Comparison of ENCODE assay signal across 16 cellular contexts in genomic region chr14:96215845-96216244, GRCh38. TPM values are rescaled to one million over a fixed set of nuclear protein-coding genes. Genes with fewer than 3 reads are reported as not detected.
"Had no signal": no experiment of that assay in that cellular context is flagged by ENCODE, and none has a peak within 500 bp of the region (broad histone marks: within the 10 kb centered on the region; RNA-seq: fewer than 3 reads in every experiment).

No MANE protein-coding gene starts in this region.

- H3K4me3 Mint-ChIP-seq: activated CD4-positive, alpha-beta memory T cell treated with anti-CD3 and anti-CD28 coated beads, Interleukin-2, amount 10 ng/mL, durations not matched to agents 7 days and 5 days; central memory CD8-positive, alpha-beta T cell; endodermal cell; neural crest cell had no signal

- DNase-seq: activated CD4-positive, alpha-beta memory T cell treated with anti-CD3 and anti-CD28 coated beads, Interleukin-2, amount 10 ng/mL, durations not matched to agents 7 days and 5 days; activated CD4-positive, CD25-positive, alpha-beta regulatory T cell treated with anti-CD3 and anti-CD28 coated beads, Interleukin-2, amount 50 U/mL, for 72 hours; activated CD8-positive, alpha-beta memory T cell treated with anti-CD3 and anti-CD28 coated beads, Interleukin-2, amount 50 U/mL, for 4 hours; dermis blood vessel endothelial cell; endodermal cell; heart right ventricle; kidney; ovary; sigmoid colon; stimulated activated CD4-positive, alpha-beta T cell treated with anti-CD3 and anti-CD28 coated beads, Interleukin-12 subunit alpha, Interleukin-12 subunit beta, amount 100 ng/mL, for 4 hours; stimulated activated naive CD4-positive, alpha-beta T cell treated with Interleukin-2 at 50 U/mL for 16 hours; upper lobe of left lung had no signal

- H3K27ac Mint-ChIP-seq: activated CD4-positive, alpha-beta memory T cell treated with anti-CD3 and anti-CD28 coated beads, Interleukin-2, amount 10 ng/mL, durations not matched to agents 7 days and 5 days; endodermal cell had no signal

- H3K9me3 Mint-ChIP-seq: neural crest cell had no signal

- H3K27ac ChIP-seq: ascending aorta, heart right ventricle, ovary, upper lobe of left lung had no signal

- H3K27me3 Mint-ChIP-seq: activated CD4-positive, alpha-beta memory T cell treated with anti-CD3 and anti-CD28 coated beads, Interleukin-2, amount 10 ng/mL, durations not matched to agents 7 days and 5 days had no signal

- H3K4me1 Mint-ChIP-seq: activated CD4-positive, alpha-beta memory T cell treated with anti-CD3 and anti-CD28 coated beads, Interleukin-2, amount 10 ng/mL, durations not matched to agents 7 days and 5 days; central memory CD8-positive, alpha-beta T cell; neural crest cell had no signal

RNA-seq across cellular contexts. Expression of gene BDKRB2, which starts 11.2 kb away (rescaled TPM):
- total RNA-seq: activated CD4-positive, alpha-beta memory T cell treated with anti-CD3 and anti-CD28 coated beads, Interleukin-2, amount 10 ng/mL, durations not matched to agents 7 days and 5 days had no signal

RNA-seq across cellular contexts. Expression of gene BDKRB1, which starts 40.2 kb away (rescaled TPM):
- total RNA-seq: activated CD4-positive, alpha-beta memory T cell treated with anti-CD3 and anti-CD28 coated beads, Interleukin-2, amount 10 ng/mL, durations not matched to agents 7 days and 5 days; ascending aorta; dermis blood vessel endothelial cell; liver; neural crest cell had no signal
- polyA plus RNA-seq: liver had no signal
